Comparison of ENCODE assay signal across 32 cellular contexts in the genomic region with DNA sequence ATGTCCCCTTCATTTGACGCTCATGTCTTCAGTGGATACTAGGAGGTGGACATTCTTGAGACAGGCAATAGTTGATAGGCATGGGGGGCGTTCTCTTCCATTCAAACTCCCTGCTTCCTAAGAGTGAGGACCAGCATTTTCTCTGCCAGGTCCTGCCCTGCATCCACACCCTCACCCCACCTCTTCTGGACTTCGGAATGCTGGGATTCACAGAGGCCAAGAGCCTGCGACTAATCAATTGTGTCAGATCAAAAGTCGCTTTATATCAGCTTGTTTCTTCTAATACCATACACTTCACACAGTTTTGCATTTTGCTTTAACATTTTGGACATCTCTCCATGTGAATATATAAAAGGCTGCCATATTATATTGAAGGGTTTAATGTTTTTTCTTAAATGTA.
"Had no signal": no experiment of that assay in that cellular context is flagged by ENCODE, and none has a peak within 500 bp of the region (broad histone marks: within the 10 kb centered on the region; RNA-seq: fewer than 3 reads in every experiment).

No MANE protein-coding gene starts in this region.

- H3K27me3 Mint-ChIP-seq: activated CD4-positive, alpha-beta memory T cell treated with anti-CD3 and anti-CD28 coated beads, Interleukin-2, amount 10 ng/mL, durations not matched to agents 7 days and 5 days; activated CD4-positive, alpha-beta T cell treated with anti-CD3 and anti-CD28 coated beads, Interleukin-2, amount 10 ng/mL, durations not matched to agents 7 days and 5 days; activated naive CD8-positive, alpha-beta T cell; activated T-cell treated with anti-CD3 and anti-CD28 coated beads, Interleukin-2, amount 50 U/mL, for 24 hours; activated T-helper 17 cell treated with anti-CD3 and anti-CD28 coated beads, Interleukin-2, amount 50 U/mL, for 72 hours; T-helper 17 cell had no signal

- H3K27ac Mint-ChIP-seq: activated CD4-positive, alpha-beta memory T cell treated with anti-CD3 and anti-CD28 coated beads, Interleukin-2, amount 10 ng/mL, durations not matched to agents 7 days and 5 days; activated CD4-positive, alpha-beta T cell treated with anti-CD3 and anti-CD28 coated beads, Interleukin-2, amount 10 ng/mL, durations not matched to agents 7 days and 5 days; activated naive CD8-positive, alpha-beta T cell; activated T-cell treated with anti-CD3 and anti-CD28 coated beads, Interleukin-2, amount 50 U/mL, for 24 hours; activated T-cell treated with anti-CD3 and anti-CD28 coated beads, Interleukin-2, amount 50 U/mL, for 72 hours; activated T-helper 17 cell treated with anti-CD3 and anti-CD28 coated beads, Interleukin-2, amount 50 U/mL, for 72 hours; endodermal cell; T-helper 17 cell; T-helper 2 cell treated with Interferon-gamma antibody and Interleukin-4, amounts not matched to agents 5 μg/mL and 100 μg/mL, for 36 hours had no signal

- H3K27me3 ChIP-seq: body of pancreas, colonic mucosa had no signal

- DNase-seq: activated CD4-positive, alpha-beta memory T cell treated with anti-CD3 and anti-CD28 coated beads, Interleukin-2, amount 10 ng/mL, durations not matched to agents 7 days and 5 days; activated CD4-positive, alpha-beta T cell treated with anti-CD3 and anti-CD28 coated beads for 1 hour; activated CD4-positive, alpha-beta T cell treated with anti-CD3 and anti-CD28 coated beads for 4 hours; activated CD4-positive, alpha-beta T cell treated with anti-CD3 and anti-CD28 coated beads, Interleukin-2, amount 10 ng/mL, durations not matched to agents 7 days and 5 days; activated CD4-positive, alpha-beta T cell treated with anti-CD3 and anti-CD28 coated beads, Interleukin-2, amount 50 U/mL, for 4 hours; activated CD8-positive, alpha-beta memory T cell treated with anti-CD3 and anti-CD28 coated beads, Interleukin-2, amount 50 U/mL, for 48 hours; activated effector memory CD4-positive, alpha-beta T cell treated with Interleukin-2 at 50 U/mL for 16 hours; activated gamma-delta T cell treated with Interleukin-2 at 50 U/mL for 16 hours; activated naive CD4-positive, alpha-beta T cell treated with anti-CD3 and anti-CD28 coated beads, Interleukin-2, amount 50 U/mL, for 16 hours; activated naive CD4-positive, alpha-beta T cell treated with Interleukin-2 at 50 U/mL for 16 hours; activated T-cell treated with anti-CD3 and anti-CD28 coated beads for 4 hours; activated T-cell treated with anti-CD3 and anti-CD28 coated beads, Interleukin-2, amount 50 U/mL, for 24 hours; activated T-cell treated with anti-CD3 and anti-CD28 coated beads, Interleukin-2, amount 50 U/mL, for 72 hours; amniotic stem cell; anterior cingulate cortex; body of pancreas; caudate nucleus; cerebellar nuclear complex; colonic mucosa; effector memory CD4-positive, alpha-beta T cell; endodermal cell; foreskin fibroblast; head of caudate nucleus; SW 1271; T-helper 1 cell; T-helper 17 cell; T1000 had no signal

- ATAC-seq: activated T-cell treated with anti-CD3 and anti-CD28 coated beads, Interleukin-2, amount 50 U/mL, for 72 hours; activated T-helper 17 cell treated with anti-CD3 and anti-CD28 coated beads, Interleukin-2, amount 50 U/mL, for 72 hours; body of pancreas; esophagus mucosa; T-helper 17 cell had no signal

- H3K36me3 ChIP-seq: colonic mucosa had no signal

- H3K27ac ChIP-seq: body of pancreas, colonic mucosa had no signal

- H3K4me3 ChIP-seq: body of pancreas, colonic mucosa had no signal

- FAIRE-seq: frontal cortex had no signal

- H3K4me3 Mint-ChIP-seq: activated CD4-positive, alpha-beta memory T cell treated with anti-CD3 and anti-CD28 coated beads, Interleukin-2, amount 10 ng/mL, durations not matched to agents 7 days and 5 days; activated CD4-positive, alpha-beta T cell treated with anti-CD3 and anti-CD28 coated beads, Interleukin-2, amount 10 ng/mL, durations not matched to agents 7 days and 5 days; activated naive CD8-positive, alpha-beta T cell; activated T-cell treated with anti-CD3 and anti-CD28 coated beads, Interleukin-2, amount 50 U/mL, for 24 hours; activated T-cell treated with anti-CD3 and anti-CD28 coated beads, Interleukin-2, amount 50 U/mL, for 72 hours; activated T-helper 17 cell treated with anti-CD3 and anti-CD28 coated beads, Interleukin-2, amount 50 U/mL, for 72 hours; endodermal cell; T-helper 17 cell; T-helper 2 cell treated with Interferon-gamma antibody and Interleukin-4, amounts not matched to agents 5 μg/mL and 100 μg/mL, for 36 hours had no signal

- H3K4me1 ChIP-seq: body of pancreas, colonic mucosa had no signal

- H3K9me3 Mint-ChIP-seq: activated CD4-positive, alpha-beta memory T cell treated with anti-CD3 and anti-CD28 coated beads, Interleukin-2, amount 10 ng/mL, durations not matched to agents 7 days and 5 days; activated CD4-positive, alpha-beta T cell treated with anti-CD3 and anti-CD28 coated beads, Interleukin-2, amount 10 ng/mL, durations not matched to agents 7 days and 5 days; activated T-cell treated with anti-CD3 and anti-CD28 coated beads, Interleukin-2, amount 50 U/mL, for 24 hours; activated T-cell treated with anti-CD3 and anti-CD28 coated beads, Interleukin-2, amount 50 U/mL, for 72 hours; activated T-helper 17 cell treated with anti-CD3 and anti-CD28 coated beads, Interleukin-2, amount 50 U/mL, for 72 hours; endodermal cell; T-helper 2 cell treated with Interferon-gamma antibody and Interleukin-4, amounts not matched to agents 5 μg/mL and 100 μg/mL, for 36 hours had no signal

- H3K4me1 Mint-ChIP-seq: activated CD4-positive, alpha-beta memory T cell treated with anti-CD3 and anti-CD28 coated beads, Interleukin-2, amount 10 ng/mL, durations not matched to agents 7 days and 5 days; activated CD4-positive, alpha-beta T cell treated with anti-CD3 and anti-CD28 coated beads, Interleukin-2, amount 10 ng/mL, durations not matched to agents 7 days and 5 days; activated T-helper 17 cell treated with anti-CD3 and anti-CD28 coated beads, Interleukin-2, amount 50 U/mL, for 72 hours; T-helper 17 cell had no signal

- H3K9me3 ChIP-seq: body of pancreas, colonic mucosa had no signal
